Comparison of ENCODE assay signal across 8 cellular contexts in the genomic region with DNA sequence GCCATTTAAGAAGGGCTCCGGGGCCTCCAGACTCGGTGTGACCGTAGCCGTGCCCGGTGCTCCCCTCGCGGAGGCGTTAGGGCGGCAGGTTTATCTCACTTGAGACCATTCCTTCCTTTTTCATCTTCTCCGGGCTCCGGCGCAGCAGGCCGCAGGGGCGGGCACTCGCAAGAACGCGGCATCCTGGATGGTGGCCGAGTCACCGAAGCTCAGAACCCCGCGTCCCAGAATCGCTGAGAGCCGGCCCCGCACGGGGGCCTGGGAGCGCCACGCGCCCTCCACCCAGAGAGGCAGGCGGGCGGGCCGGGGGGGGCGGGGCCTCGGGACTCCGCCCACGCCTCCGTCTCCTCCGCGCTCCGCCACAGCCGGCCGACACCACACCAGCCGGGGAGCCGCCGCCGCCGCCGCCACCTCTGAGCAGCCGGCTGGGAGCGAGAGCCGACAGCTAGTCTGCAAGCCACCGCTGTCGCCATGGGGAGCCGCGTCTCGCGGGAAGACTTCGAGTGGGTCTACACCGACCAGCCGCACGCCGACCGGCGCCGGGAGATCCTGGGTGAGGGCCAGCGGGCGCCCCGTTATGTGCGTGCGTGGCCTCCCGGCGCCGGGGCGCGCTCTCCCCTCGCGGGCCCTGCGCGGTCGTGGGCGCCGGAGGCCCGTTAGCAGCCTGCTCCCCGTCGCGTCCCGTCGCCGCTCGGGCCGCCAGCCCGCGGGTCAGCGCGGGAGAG. TPM values are rescaled to one million over a fixed set of nuclear protein-coding genes. Genes with fewer than 3 reads are reported as not detected.
DNase-seq lines count a peak whose midpoint lies in the region; ATAC-seq, FAIRE-seq and TF ChIP-seq lines count a peak whose summit lies in the region.

DEGS1 (plus strand) TSS at position 375 of the 725 bp plus-strand sequence; CDS start at position 472, 97 bp downstream.

- TF ChIP-seq CTCF in HepG2 (CRISPR knock-in tag; IDR thresholded peaks at IDR 0.05): no peak; the same call in 1 of the 2 replicates

- peak; percentile 77 for DNase-seq in GM19240 (ENCODE audit: insufficient read length, low spot score)
- DNase-seq in NCI-H524 (lab: John Stamatoyannopoulos, UW): peak; percentile 71 to 82
- peak; percentile 84 for DNase-seq in activated CD4-positive, alpha-beta T cell treated with anti-CD3 and anti-CD28 coated beads, Interleukin-2, amount 10 ng/mL, durations not matched to agents 7 days and 5 days
- DNase-seq in dedifferentiated amniotic fluid mesenchymal stem cell (ENCODE audit: extremely low spot score): peak; percentile 68
- DNase-seq in HepG2 (ENCODE audit: low spot score): peak; percentile 72
- peak; percentile 79 for DNase-seq in stimulated activated CD4-positive, alpha-beta T cell treated with anti-CD3 and anti-CD28 coated beads, Interleukin-4, amount 100 ng/mL, for 1 hour

- H3K9me3 Mint-ChIP-seq in activated CD4-positive, alpha-beta T cell treated with anti-CD3 and anti-CD28 coated beads, Interleukin-2, amount 10 ng/mL, durations not matched to agents 7 days and 5 days: no peaks in the 10 kb centered on the region

- peak within 1 kb of the TSS; percentile 84 to 98 (median 92) for H3K4me3 ChIP-seq in BLaER1 treated with 17β-estradiol and CSF1 and Interleukin-3, amounts not matched to agents 10 nM and 100 nM
- peak within 1 kb of the TSS; percentile 60 to 89 (median 87) for H3K4me3 ChIP-seq in HepG2 (replicated peaks in 1 of 3; ENCODE audit: insufficient read depth in 1 of 3, low read depth in 2 of 3, low read length in 3 of 3)

- H3K4me2 ChIP-seq in BLaER1 treated with 17β-estradiol and CSF1 and Interleukin-3, amounts not matched to agents 10 nM and 100 nM: peak within 1 kb of the TSS; percentile 70 to 94 (median 92)
- peak within 1 kb of the TSS; percentile 75 for H3K4me2 ChIP-seq in HepG2 (ENCODE audit: low read depth, low read length)

- TF ChIP-seq RAD21 in HepG2 (CRISPR knock-in tag; IDR thresholded peaks at IDR 0.05): peak; percentile 29

- peak; percentile 59 for ATAC-seq in HG03442 (IDR thresholded peaks at IDR 0.05; ENCODE audit: unreplicated experiment)
- ATAC-seq in HepG2: peak; percentile 88

- 0% methylated on average over 16 of the region's 94 CpGs for WGBS in HepG2 (ENCODE audit: low lambda C conversion rate)

- peak within 1 kb of the TSS; percentile 88 to 98 (median 96) for H3K9ac ChIP-seq in BLaER1 treated with 17β-estradiol and CSF1 and Interleukin-3, amounts not matched to agents 10 nM and 100 nM
- H3K9ac ChIP-seq in HepG2 (ENCODE audit: insufficient read depth, low read depth, low read length): peak within 1 kb of the TSS; percentile 77

- TF ChIP-seq EP300 in HepG2 (IDR thresholded peaks at IDR 0.05; ENCODE audit: low read depth in 2 of 2, low read length in 2 of 2) (no peak), HepG2 (CRISPR knock-in tag; IDR thresholded peaks at IDR 0.05; ENCODE audit: borderline replicate concordance) (no peak)

- H3K4me1 ChIP-seq in BLaER1 treated with 17β-estradiol and CSF1 and Interleukin-3, amounts not matched to agents 10 nM and 100 nM: peaks cover 36 to 53% (median 41%) of the 10 kb centered on the region in 10 experiments
- H3K4me1 ChIP-seq in HepG2 (ENCODE audit: insufficient read depth, low read length): peaks cover 36% of the 10 kb centered on the region

- peak within 1 kb of the TSS; percentile 90 for H2AFZ ChIP-seq in HepG2 (ENCODE audit: low read length)

- in situ Hi-C loops in HepG2 (cut with HindIII; ENCODE audit: extremely low pct_ligation_motif_present, low pct_unique_long_range_greater_than_20kb): no loop called here

- H3K4me1 Mint-ChIP-seq in activated CD4-positive, alpha-beta T cell treated with anti-CD3 and anti-CD28 coated beads, Interleukin-2, amount 10 ng/mL, durations not matched to agents 7 days and 5 days: peaks cover 54% of the 10 kb centered on the region

- peak within 1 kb of the TSS; percentile 99 for H3K27ac Mint-ChIP-seq in activated CD4-positive, alpha-beta T cell treated with anti-CD3 and anti-CD28 coated beads, Interleukin-2, amount 10 ng/mL, durations not matched to agents 7 days and 5 days

- H3K9me3 ChIP-seq in BLaER1 treated with 17β-estradiol and CSF1 and Interleukin-3, amounts not matched to agents 10 nM and 100 nM (replicated peaks in 1 of 11): peaks cover 0 to 13% (median 9%) of the 10 kb centered on the region in 11 experiments; a peak in 17 of 22 replicates
- H3K9me3 ChIP-seq in HepG2 (ENCODE audit: low read length): no peaks in the 10 kb centered on the region

- CTCF ChIA-PET in activated CD4-positive, alpha-beta T cell treated with anti-CD3 and anti-CD28 coated beads, Interleukin-2, amount 10 ng/mL, durations not matched to agents 7 days and 5 days (lab: Charles Lee): interaction anchor here (0.6 to 1.6 kb wide), 4 partner anchors 10 to 274 kb away, joined by 3 to 5 read pairs (median 4); no protein-coding TSS in a partner anchor
- CTCF ChIA-PET in HepG2 (lab: Yijun Ruan, JAX; ENCODE audit: low intra/inter-chr PET ratio, low total read pairs): no interaction called here

- peak; percentile 52 to 79 for TF ChIP-seq POLR2A in HepG2 (IDR thresholded peaks at IDR 0.05; ENCODE audit: insufficient read depth in 1 of 2, low read depth in 2 of 2, low read length in 2 of 2)

- H3K36me3 Mint-ChIP-seq in activated CD4-positive, alpha-beta T cell treated with anti-CD3 and anti-CD28 coated beads, Interleukin-2, amount 10 ng/mL, durations not matched to agents 7 days and 5 days (ENCODE audit: low read depth): peaks cover 38% of the 10 kb centered on the region

- POLR2A ChIA-PET in activated CD4-positive, alpha-beta T cell treated with anti-CD3 and anti-CD28 coated beads, Interleukin-2, amount 10 ng/mL, durations not matched to agents 7 days and 5 days (lab: Charles Lee): interaction anchor here (1.0 kb wide), 1 partner anchor 14 kb away, joined by 3 read pairs; no protein-coding TSS in a partner anchor
- POLR2A ChIA-PET in HepG2 (lab: Yijun Ruan, JAX): interaction anchor here (0.7 to 2.3 kb wide), 5 partner anchors 10 to 69 kb away, joined by 3 to 17 read pairs (median 3); partner anchors contain the start of gene FBXO28

- H3K27me3 Mint-ChIP-seq in activated CD4-positive, alpha-beta T cell treated with anti-CD3 and anti-CD28 coated beads, Interleukin-2, amount 10 ng/mL, durations not matched to agents 7 days and 5 days: peaks cover 3% of the 10 kb centered on the region

- BruUV-seq in HepG2 (replicated peaks; lab: Mats Ljungman, UMichigan): no TSS peak

- H3K79me2 ChIP-seq in HepG2 (ENCODE audit: insufficient read depth, low read length): peaks cover 9% of the 10 kb centered on the region

- peak within 1 kb of the TSS; percentile 84 to 97 (median 93) for H3K27ac ChIP-seq in BLaER1 treated with 17β-estradiol and CSF1 and Interleukin-3, amounts not matched to agents 10 nM and 100 nM
- H3K27ac ChIP-seq in HepG2 (ENCODE audit: extremely low read length, insufficient read depth, low read length): peak within 1 kb of the TSS; percentile 67

- intact Hi-C loops in HepG2 (cut with micrococcal nuclease; ENCODE audit: unreplicated experiment): no loop called here

- H3K4me3 Mint-ChIP-seq in activated CD4-positive, alpha-beta T cell treated with anti-CD3 and anti-CD28 coated beads, Interleukin-2, amount 10 ng/mL, durations not matched to agents 7 days and 5 days: peak within 1 kb of the TSS; percentile 87

- peaks cover 23 to 48% (median 37%) of the 10 kb centered on the region in 11 experiments; a peak in 20 of 22 replicates for H4K20me1 ChIP-seq in BLaER1 treated with 17β-estradiol and CSF1 and Interleukin-3, amounts not matched to agents 10 nM and 100 nM
- H4K20me1 ChIP-seq in HepG2 (ENCODE audit: insufficient read depth, low read length): 0 out of 2 replicates have a peak, but pooled peaks cover 4% of the 10 kb centered on the region

- H3K36me3 ChIP-seq in BLaER1 treated with 17β-estradiol and CSF1 and Interleukin-3, amounts not matched to agents 10 nM and 100 nM: peaks cover 23 to 34% (median 30%) of the 10 kb centered on the region in 11 experiments
- no peaks in the 10 kb centered on the region for H3K36me3 ChIP-seq in HepG2 (replicated peaks in 1 of 2; ENCODE audit: control insufficient read depth in 1 of 2, insufficient read depth in 2 of 2, low read length in 2 of 2)

- no peaks in the 10 kb centered on the region for H3K27me3 ChIP-seq in BLaER1 treated with 17β-estradiol and CSF1 and Interleukin-3, amounts not matched to agents 10 nM and 100 nM
- no peaks in the 10 kb centered on the region for H3K27me3 ChIP-seq in HepG2 (ENCODE audit: control insufficient read depth in 1 of 2, insufficient read depth in 2 of 2, low read length in 2 of 2)

- no peak for FAIRE-seq in HepG2 (lab: Jason Lieb, UNC)

TF ChIP-seq in HepG2, 621 proteins besides CTCF, POLR2A, EP300 and RAD21 (continues in another document):
- peak; percentile 23 for TF ChIP-seq TEAD3 (CRISPR knock-in tag; optimal IDR thresholded peaks at IDR 0.05; ENCODE audit: borderline replicate concordance)
- TF ChIP-seq ZNF382 (CRISPR knock-in tag; IDR thresholded peaks at IDR 0.05; ENCODE audit: borderline replicate concordance): no peak
- TF ChIP-seq SPEN (CRISPR knock-in tag; IDR thresholded peaks at IDR 0.05; ENCODE audit: low read depth): peak; percentile 51; the same call in 1 of the 2 replicates

RNA-seq across cellular contexts. Expression of gene DEGS1, which starts in this region (rescaled TPM):
- 10 to 100 TPM; 73.9 to 76.9 TPM for total RNA-seq in activated CD4-positive, alpha-beta T cell treated with anti-CD3 and anti-CD28 coated beads, Interleukin-2, amount 10 ng/mL, durations not matched to agents 7 days and 5 days
- total RNA-seq in HepG2 (2016; rRNA removed; fragmentation: Illumina TruSeq; extraction: Trizol): 7.8 and 18.1 TPM in 2 replicates
- total RNA-seq in HepG2 (2016; cell fraction: cytosol; rRNA removed; fragmentation: Illumina TruSeq; extraction: Trizol; ENCODE audit: low read depth): 3.9 and 4.1 TPM in 2 replicates
- 9.1 and 17.5 TPM in 2 replicates for total RNA-seq in HepG2 (2016; cell fraction: insoluble cytoplasmic fraction; rRNA removed; fragmentation: Illumina TruSeq; extraction: Trizol)
- total RNA-seq in HepG2 (2016; cell fraction: membrane; rRNA removed; fragmentation: Illumina TruSeq; extraction: Trizol): 7.7 and 8.1 TPM in 2 replicates
- total RNA-seq in HepG2 (2016; cell fraction: nucleus; rRNA removed; fragmentation: Illumina TruSeq; extraction: Trizol): 16.1 and 18.0 TPM in 2 replicates
- 27.8 and 35.9 TPM in 2 replicates for polyA plus RNA-seq in HepG2 (2011; rRNA removed)
- polyA plus RNA-seq in HepG2 (2011; cell fraction: cytosol; rRNA removed): 16.4 and 34.9 TPM in 2 replicates
- 4.6 and 11.0 TPM in 2 replicates for polyA plus RNA-seq in HepG2 (2011; cell fraction: nucleus; rRNA removed)
- 21.7 and 21.9 TPM in 2 replicates for polyA plus RNA-seq in HepG2 (2012)
- 3.8 and 4.1 TPM in 2 replicates for polyA plus RNA-seq in HepG2 (2016; cell fraction: cytosol; fragmentation: Illumina TruSeq; extraction: Trizol; ENCODE audit: low read depth)
- polyA plus RNA-seq in HepG2 (2016; cell fraction: insoluble cytoplasmic fraction; fragmentation: Illumina TruSeq; extraction: Trizol; ENCODE audit: low read depth): 10.2 and 13.3 TPM in 2 replicates
- polyA plus RNA-seq in HepG2 (2016; cell fraction: membrane; fragmentation: Illumina TruSeq; extraction: Trizol; ENCODE audit: low read depth): 6.0 and 6.5 TPM in 2 replicates
- 26.5 and 33.6 TPM in 2 replicates for polyA plus RNA-seq in HepG2 (2016; cell fraction: nucleus; fragmentation: Illumina TruSeq; extraction: Trizol; ENCODE audit: insufficient read depth, low read depth)
- polyA minus RNA-seq in HepG2 (2011; rRNA and poly(A)+ RNA removed; ENCODE audit: low replicate concordance): 8.8 and 84.1 TPM in 2 replicates
- polyA minus RNA-seq in HepG2 (2011; cell fraction: cytosol; rRNA and poly(A)+ RNA removed): 12.9 and 16.5 TPM in 2 replicates
- 6.3 and 10.9 TPM in 2 replicates for polyA minus RNA-seq in HepG2 (2011; cell fraction: nucleus; rRNA and poly(A)+ RNA removed)

Comparison
In these comparisons a context has a peak if more than half of its experiments do, and no peak if none do; other contexts are left out.
1. Peak in every context shown above with its lines: DNase-seq, ATAC-seq, H3K4me3 ChIP-seq and H3K27ac ChIP-seq.